In the genomic region with DNA sequence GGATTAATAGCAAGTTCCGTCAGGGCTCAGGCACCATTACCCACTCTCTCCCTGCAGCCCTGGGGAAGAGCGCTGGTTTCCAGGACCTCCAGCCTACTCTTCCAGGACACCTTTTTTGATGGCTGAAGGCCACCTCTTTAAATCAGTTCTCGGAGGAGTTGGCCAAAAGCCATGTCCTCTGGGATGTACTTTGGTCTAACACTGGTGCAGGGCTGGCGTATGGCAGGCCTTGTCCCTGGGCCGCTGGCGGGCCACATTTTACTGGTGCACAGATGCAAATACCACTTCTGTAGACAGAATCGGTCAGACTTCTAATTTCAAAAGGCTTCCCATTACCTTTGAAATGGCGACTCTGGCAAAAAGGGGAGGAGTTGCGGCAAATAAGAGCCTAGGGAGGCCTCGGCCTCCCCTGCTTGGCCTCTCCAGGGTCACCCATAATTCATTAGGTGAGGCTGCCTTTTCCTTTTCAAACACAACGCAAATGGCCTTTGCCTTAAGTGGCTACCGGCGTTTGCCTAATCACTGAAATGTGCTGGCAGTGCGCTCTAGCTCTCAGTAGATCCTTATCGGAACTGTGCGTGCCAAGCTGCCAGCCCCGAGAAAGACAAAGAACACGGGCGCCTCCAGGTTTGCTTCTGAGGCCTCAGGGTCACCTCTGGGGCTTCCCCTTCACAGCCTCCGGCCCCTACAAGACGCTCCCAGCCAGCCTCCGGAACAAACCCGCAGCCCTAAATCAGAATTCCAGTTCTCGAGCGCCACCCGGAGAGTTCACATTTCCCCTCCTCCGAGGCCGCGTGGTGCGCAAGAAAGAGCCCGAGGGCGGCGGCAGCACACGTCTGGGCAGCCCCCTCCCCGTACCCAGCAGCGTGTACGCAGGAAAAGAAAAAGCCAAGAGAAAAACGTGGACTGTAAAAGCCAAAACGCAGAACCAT, we compare ENCODE assay signal across 8 cellular contexts.
DNase-seq lines count a peak whose midpoint lies in the region; ATAC-seq, FAIRE-seq and TF ChIP-seq lines count a peak whose summit lies in the region.

No MANE protein-coding gene starts in this region.

- H2BK120ac ChIP-seq in H1 (replicated peaks; ENCODE audit: low read depth, low read length), result peak overlapping the region; percentile 66

- 0 out of 2 replicates have a peak overlapping the region, but pooled peaks have one; percentile 75 for H2AK5ac ChIP-seq in H1 (ENCODE audit: low read depth, low read length)

- no peaks in the 10 kb centered on the region for H3K36me3 ChIP-seq in H1 (ENCODE audit: control insufficient read depth in 2 of 4, insufficient read depth in 4 of 4, low read length in 3 of 4)
- H3K36me3 ChIP-seq in osteoblast (ENCODE audit: insufficient read depth, low read length), result no peaks in the 10 kb centered on the region

- peaks cover 1 to 25% (median 10%) of the 10 kb centered on the region in 4 experiments; a peak in 6 of 7 replicates for H3K4me1 ChIP-seq in H1 (replicated peaks in 1 of 4; ENCODE audit: control insufficient read depth in 3 of 4, insufficient read depth in 4 of 4, low read length in 3 of 4)
- H3K4me1 ChIP-seq in osteoblast (ENCODE audit: insufficient read depth, low read length), result peaks cover 19% of the 10 kb centered on the region

- H3K56ac ChIP-seq in H1 (replicated peaks; ENCODE audit: insufficient read length, low read depth, low read length), result no peak overlapping the region

- H3K23me2 ChIP-seq in H1 (ENCODE audit: low read depth, low read length), result peaks cover 7% of the 10 kb centered on the region; the same call in 1 of the 2 replicates

- no peaks in the 10 kb centered on the region for H3K79me1 ChIP-seq in H1 (ENCODE audit: low read depth, low read length)

- TF ChIP-seq RAD21 in H1 (IDR thresholded peaks at IDR 0.05 in 1 of 2, conservative IDR thresholded peaks at IDR 0.05 in 1 of 2; ENCODE audit: low read depth in 2 of 2, low read length in 2 of 2), result no peak

- no peak overlapping the region for H3K4ac ChIP-seq in H1 (replicated peaks; ENCODE audit: insufficient read length, low read depth, low read length)

- H3K9ac ChIP-seq in H1 (replicated peaks in 1 of 4; ENCODE audit: extremely low read depth in 1 of 4, low read depth in 3 of 4, low read length in 3 of 4), result peak overlapping the region in 3 of 4 experiments; percentile 21 to 62 (median 62); a peak in 6 of 7 replicates

- no peak overlapping the region for H2AFZ ChIP-seq in H1 (ENCODE audit: low read length)
- no peak overlapping the region for H2AFZ ChIP-seq in osteoblast (ENCODE audit: low read length)

- H3K27ac ChIP-seq in H1 (ENCODE audit: low read depth, low read length) (peak overlapping the region; percentile 52; the same call in 1 of the 2 replicates), osteoblast (ENCODE audit: low read depth, low read length) (peak overlapping the region; percentile 75)

- peak; percentile 27 for FAIRE-seq in G401.6 (lab: Jason Lieb, UNC)
- FAIRE-seq in H1 (lab: Jason Lieb, UNC), result no peak

- H3K79me2 ChIP-seq in H1 (ENCODE audit: control insufficient read depth in 1 of 2, insufficient read depth in 2 of 2, low read length in 2 of 2) (peaks cover 0 to 31% of the 10 kb centered on the region in 2 experiments; a peak in 2 of 4 replicates), osteoblast (ENCODE audit: insufficient read depth, low read length) (no peaks in the 10 kb centered on the region)

- H4K8ac ChIP-seq in H1 (ENCODE audit: extremely low read depth, insufficient read depth, low read length), result no peak overlapping the region; the same call in 1 of the 2 replicates

- H2BK15ac ChIP-seq in H1 (ENCODE audit: low read length), result no peak overlapping the region

- no peak overlapping the region for H3K14ac ChIP-seq in H1 (ENCODE audit: insufficient read length)

- peak overlapping the region; percentile 44 for H4K5ac ChIP-seq in H1 (ENCODE audit: insufficient read length, low read depth, low read length)

- H3K9me3 ChIP-seq in H1 (ENCODE audit: insufficient read depth in 2 of 2, low read depth in 1 of 2, low read length in 1 of 2) (no peaks in the 10 kb centered on the region), osteoblast (ENCODE audit: low read depth, low read length) (no peaks in the 10 kb centered on the region)

- no peak overlapping the region for H2BK20ac ChIP-seq in H1 (ENCODE audit: low read length)

- no peak; a peak in 1 of 3 replicates for TF ChIP-seq POLR2A in H1 (IDR thresholded peaks at IDR 0.05; ENCODE audit: control extremely low read depth in 1 of 2, low read depth in 2 of 2, low read length in 2 of 2)

- H3K4me3 ChIP-seq in H1 (ENCODE audit: extremely low read depth in 1 of 4, insufficient read depth in 2 of 4, low read depth in 3 of 4, low read length in 4 of 4), result peak overlapping the region; percentile 40 to 69 (median 54); a peak in 5 of 8 replicates
- peak overlapping the region; percentile 75 for H3K4me3 ChIP-seq in osteoblast (ENCODE audit: insufficient read depth, low read length)

- ATAC-seq in GM21423 (IDR thresholded peaks at IDR 0.05; ENCODE audit: unreplicated experiment) (no peak), GM21528 (IDR thresholded peaks at IDR 0.05; ENCODE audit: low FRiP score, unreplicated experiment) (no peak), HG03442 (IDR thresholded peaks at IDR 0.05; ENCODE audit: unreplicated experiment) (no peak)

- H3K4me2 ChIP-seq in H1 (ENCODE audit: insufficient read depth in 1 of 2, low read depth in 2 of 2, low read length in 2 of 2) (peak overlapping the region; percentile 64 to 79), osteoblast (ENCODE audit: insufficient read depth, low read length) (peak overlapping the region; percentile 82)

- peak overlapping the region; percentile 52; the same call in 1 of the 2 replicates for H2BK5ac ChIP-seq in H1 (ENCODE audit: low read depth, low read length)

- CTCF ChIA-PET in H1 (lab: Charles Lee; ENCODE audit: partially characterized antibody), result interaction anchor here (0.6 kb wide), 1 partner anchor 66 kb away, joined by 3 read pairs; no protein-coding TSS in a partner anchor

- peak overlapping the region; percentile 97 for H3K18ac ChIP-seq in H1 (ENCODE audit: extremely low read depth, low read length)

- WGBS in H1 (ENCODE audit: extremely low coverage in 1 of 2, insufficient coverage in 1 of 2, insufficient read length in 1 of 2, insufficient replicate concordance in 2 of 2, low coverage in 1 of 2, low lambda C conversion rate in 2 of 2, missing lambda C conversion rate in 1 of 2), 2 experiments, result 19% methylated on average over 22 of the region's 39 CpGs; no CpG with 5 or more reads in 1 of the 2 experiments

- no peak for TF ChIP-seq EP300 in H1 (IDR thresholded peaks at IDR 0.05; ENCODE audit: borderline replicate concordance in 1 of 2, low read depth in 2 of 2, low read length in 2 of 2)

- H4K91ac ChIP-seq in H1 (replicated peaks; ENCODE audit: insufficient read length, low read length), result peak overlapping the region; percentile 61

- TF ChIP-seq CTCF in H1 (IDR thresholded peaks at IDR 0.05; ENCODE audit: control extremely low read depth in 1 of 3, insufficient read depth in 1 of 3, low read depth in 1 of 3, low read length in 3 of 3), result no peak
- no peak for TF ChIP-seq CTCF in osteoblast (IDR thresholded peaks at IDR 0.05; ENCODE audit: extremely low read depth, low read depth, low read length)

- peak overlapping the region; percentile 84; the same call in 1 of the 2 replicates for H2BK12ac ChIP-seq in H1 (ENCODE audit: low read depth, low read length)

- DNase-seq in NCI-H1417 (lab: John Stamatoyannopoulos, UW) (peak; percentile 16 to 95 (median 90)), H1 (ENCODE audit: low read depth in 1 of 2, low spot score in 2 of 2) (peak in 1 of 2 experiments; percentile 50), osteoblast (ENCODE audit: insufficient read length, low spot score, missing footprints) (peak; percentile 87)
- DNase-seq in activated CD4-positive, alpha-beta T cell treated with anti-CD3 and anti-CD28 coated beads, Interleukin-2, amount 50 U/mL, for 24 hours (ENCODE audit: low read depth in 1 of 2, low spot score in 1 of 2), result peak; percentile 45 to 62

- H3K27me3 ChIP-seq in H1 (replicated peaks in 1 of 4; ENCODE audit: control insufficient read depth in 3 of 4, extremely low read depth in 1 of 4, insufficient read depth in 3 of 4, low read length in 3 of 4) (peaks cover 0 to 7% (median 0%) of the 10 kb centered on the region in 4 experiments; a peak in 2 of 7 replicates), osteoblast (ENCODE audit: insufficient read depth, low read length) (peaks cover 53% of the 10 kb centered on the region)

- H4K20me1 ChIP-seq in H1 (replicated peaks in 1 of 2; ENCODE audit: control insufficient read depth in 1 of 2, insufficient read depth in 2 of 2, low read length in 2 of 2) (no peaks in the 10 kb centered on the region), osteoblast (ENCODE audit: insufficient read depth, low read length) (no peaks in the 10 kb centered on the region)

- H3K23ac ChIP-seq in H1 (ENCODE audit: insufficient read length), result no peak overlapping the region

- POLR2A ChIA-PET in H1 (lab: Charles Lee; ENCODE audit: partially characterized antibody), result interaction anchor here (0.7 to 1.7 kb wide), 7 partner anchors 9 to 93 kb away, joined by 3 to 5 read pairs (median 4); no protein-coding TSS in a partner anchor

TF ChIP-seq in H1, 55 proteins besides CTCF, POLR2A, EP300 and RAD21:
- TF ChIP-seq KDM5A (IDR thresholded peaks at IDR 0.05; ENCODE audit: low read length) (no peak), TBP (IDR thresholded peaks at IDR 0.05; ENCODE audit: low read depth, low read length) (0 out of 2 replicates have a peak, but pooled peaks have one; percentile 12), MAX (IDR thresholded peaks at IDR 0.05) (peak; percentile 29; the same call in 1 of the 2 replicates)
TF ChIP-seq in H1: peak in this region for 2.
